In the genomic region with DNA sequence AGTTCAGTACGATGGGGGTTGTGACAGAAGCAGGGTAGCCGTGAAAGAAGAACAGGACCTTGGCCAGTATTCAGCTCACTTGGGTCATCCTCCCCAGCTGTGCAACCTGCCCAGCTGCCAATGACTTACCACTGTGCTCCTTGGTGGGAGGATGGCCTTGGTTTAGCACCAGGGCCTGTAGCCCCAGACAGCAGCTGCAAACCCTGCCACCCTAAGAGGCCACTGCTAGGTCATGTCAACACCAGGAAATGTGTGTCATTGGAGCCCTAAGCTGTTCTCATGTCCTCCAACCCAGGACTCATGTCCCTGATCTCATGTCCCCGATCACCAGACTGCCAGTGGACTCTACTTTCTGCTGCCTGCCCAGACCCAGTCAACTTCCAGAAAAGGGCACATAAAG, we compare ENCODE assay signal across 11 cellular contexts.
"Had no signal": no experiment of that assay in that cellular context is flagged by ENCODE, and none has a peak within 500 bp of the region (broad histone marks: within the 10 kb centered on the region; RNA-seq: fewer than 3 reads in every experiment).

No MANE protein-coding gene starts in this region.

- H3K9me3 ChIP-seq: heart right ventricle, tibial nerve had no signal

- H3K27me3 ChIP-seq: heart right ventricle had no signal

- H3K27me3 Mint-ChIP-seq: activated naive CD8-positive, alpha-beta T cell treated with anti-CD3 and anti-CD28 coated beads, Interleukin-2, amount 10 ng/mL, durations not matched to agents 7 days and 5 days; activated T-cell treated with anti-CD3 and anti-CD28 coated beads, Interleukin-2, amount 50 U/mL, for 24 hours; stimulated activated memory B cell treated with anti-CD40 and anti-IgM and Interleukin-4, amounts not matched to agents 10 μg/mL and 1 μg/mL and 100 μg/mL, for 72 hours had no signal

- H3K36me3 ChIP-seq: heart right ventricle, tibial nerve had no signal

- H3K27ac Mint-ChIP-seq: activated T-cell treated with anti-CD3 and anti-CD28 coated beads, Interleukin-2, amount 50 U/mL, for 24 hours; stimulated activated memory B cell treated with anti-CD40 and anti-IgM and Interleukin-4, amounts not matched to agents 10 μg/mL and 1 μg/mL and 100 μg/mL, for 72 hours had no signal

- H3K9me3 Mint-ChIP-seq: activated T-cell treated with anti-CD3 and anti-CD28 coated beads, Interleukin-2, amount 50 U/mL, for 24 hours; stimulated activated memory B cell treated with anti-CD40 and anti-IgM and Interleukin-4, amounts not matched to agents 10 μg/mL and 1 μg/mL and 100 μg/mL, for 72 hours had no signal

- H3K4me3 Mint-ChIP-seq: activated naive CD8-positive, alpha-beta T cell treated with anti-CD3 and anti-CD28 coated beads, Interleukin-2, amount 10 ng/mL, durations not matched to agents 7 days and 5 days; activated T-cell treated with anti-CD3 and anti-CD28 coated beads, Interleukin-2, amount 50 U/mL, for 24 hours; stimulated activated memory B cell treated with anti-CD40 and anti-IgM and Interleukin-4, amounts not matched to agents 10 μg/mL and 1 μg/mL and 100 μg/mL, for 72 hours had no signal

- H3K4me3 ChIP-seq: heart right ventricle, skin epidermis, tibial nerve had no signal

- ATAC-seq: heart right ventricle; left ventricle myocardium superior; stimulated activated memory B cell treated with anti-CD40 and anti-IgM and Interleukin-4, amounts not matched to agents 10 μg/mL and 1 μg/mL and 100 μg/mL, for 72 hours had no signal

- DNase-seq: activated CD4-positive, alpha-beta T cell treated with anti-CD3 and anti-CD28 coated beads for 4 hours; activated effector memory CD4-positive, alpha-beta T cell treated with anti-CD3 and anti-CD28 coated beads, Interleukin-2, amount 50 U/mL, for 16 hours; activated naive CD8-positive, alpha-beta T cell treated with anti-CD3 and anti-CD28 coated beads, Interleukin-2, amount 10 ng/mL, durations not matched to agents 7 days and 5 days; activated T-cell treated with anti-CD3 and anti-CD28 coated beads, Interleukin-2, amount 50 U/mL, for 24 hours; anterior cingulate cortex; heart right ventricle; left ventricle myocardium superior; mesenchymal stem cell had no signal

- H3K27ac ChIP-seq: heart right ventricle, skin epidermis, tibial nerve had no signal
